15 cellular contexts compared by ENCODE assay signal in genomic region chr3:197498499-197499241, GRCh38. TPM values are rescaled to one million over a fixed set of nuclear protein-coding genes. Genes with fewer than 3 reads are reported as not detected.
DNase-seq lines count a peak whose midpoint lies in the region; ATAC-seq, FAIRE-seq and TF ChIP-seq lines count a peak whose summit lies in the region.
"Had no signal": no experiment of that assay in that cellular context is flagged by ENCODE, and none has a peak within 500 bp of the region (broad histone marks: within the 10 kb centered on the region; RNA-seq: fewer than 3 reads in every experiment).

No MANE protein-coding gene starts in this region.

- no peak overlapping the region for H2AFZ ChIP-seq in GM23338
- no peak overlapping the region for H2AFZ ChIP-seq in astrocyte (ENCODE audit: low read depth, low read length)
- H2AFZ ChIP-seq in keratinocyte (ENCODE audit: control insufficient read depth, low read length): no peak overlapping the region

- POLR2A ChIA-PET in A549 (lab: Yijun Ruan, JAX): no interaction called here

- ATAC-seq in A549 (no peak), GM23338 (no peak)

- no peak overlapping the region for H3K9ac ChIP-seq in astrocyte (ENCODE audit: low read length)
- no peak overlapping the region for H3K9ac ChIP-seq in keratinocyte (ENCODE audit: control insufficient read depth, extremely low read depth, insufficient read depth, low read length)

- H3K36me3 Mint-ChIP-seq in GM23338 (ENCODE audit: low read depth) (peaks cover 8% of the 10 kb centered on the region), astrocyte (ENCODE audit: low read depth, unreplicated experiment) (peaks cover 5% of the 10 kb centered on the region)

- H3K9me3 ChIP-seq in A549 (peaks cover 14% of the 10 kb centered on the region; the same call in 2 of the 3 replicates), astrocyte (ENCODE audit: insufficient read depth, low read depth, low read length) (no peaks in the 10 kb centered on the region), keratinocyte (ENCODE audit: control insufficient read depth, low read depth, low read length) (no peaks in the 10 kb centered on the region)
- H3K9me3 ChIP-seq: SJCRH30 had no signal

- H3K27ac Mint-ChIP-seq in GM23338 (no peak overlapping the region), astrocyte (ENCODE audit: unreplicated experiment) (no peak overlapping the region)
- H3K27ac Mint-ChIP-seq: CD14-positive monocyte had no signal

- DNase-seq in A549 (ENCODE audit: low read depth in 1 of 2, low spot score in 1 of 2) (no peak), GM23338 (ENCODE audit: low spot score) (no peak), astrocyte (ENCODE audit: low read depth) (no peak), keratinocyte (ENCODE audit: low read depth, low spot score) (no peak), D721Med (ENCODE audit: insufficient read length, low spot score) (no peak), head of caudate nucleus (no peak)
- DNase-seq in stimulated activated CD4-positive, alpha-beta T cell treated with anti-CD3 and anti-CD28 coated beads, Interleukin-4, amount 100 ng/mL, for 4 hours: no peak
- DNase-seq: DMS79 treated with DMSO at 0.1 percent for 48 hours, H7, NCI-H1417 treated with DMSO at 0.1 percent for 48 hours, NCI-H187 treated with DMSO at 0.1 percent for 48 hours, NCI-H345, NCI-H524 treated with DMSO at 0.1 percent for 48 hours had no signal

- 0 out of 2 replicates have a peak, but pooled peaks cover 2% of the 10 kb centered on the region for H3K9me2 ChIP-seq in GM23338 (ENCODE audit: insufficient read depth)

- H3K4me2 ChIP-seq in A549 (no peak overlapping the region), GM23338 (no peak overlapping the region), astrocyte (ENCODE audit: low read length) (no peak overlapping the region), keratinocyte (ENCODE audit: control insufficient read depth, extremely low read depth, insufficient read depth, low read depth, low read length) (no peak overlapping the region)

- dilution Hi-C loops in keratinocyte (cut with MboI; ENCODE audit: extremely low pct_ligation_motif_present, low sequenced_read_pairs): loop anchor here (25.0 kb wide), 1 partner anchor 186 kb away; no protein-coding TSS in a partner anchor

- H3K4me1 ChIP-seq in A549: peaks cover 18% of the 10 kb centered on the region
- H3K4me1 ChIP-seq in GM23338 (ENCODE audit: insufficient read depth): no peaks in the 10 kb centered on the region
- peaks cover 19% of the 10 kb centered on the region for H3K4me1 ChIP-seq in astrocyte (ENCODE audit: insufficient read depth, low read length)
- peaks cover 45% of the 10 kb centered on the region for H3K4me1 ChIP-seq in keratinocyte (ENCODE audit: control insufficient read depth, extremely low read depth, insufficient read depth, low read length)

- FAIRE-seq in A549 (lab: Jason Lieb, UNC) (no peak), astrocyte (lab: Jason Lieb, UNC) (no peak), keratinocyte (lab: Jason Lieb, UNC) (no peak), D721Med (lab: Jason Lieb, UNC) (no peak)

- CTCF ChIA-PET in A549 (lab: Yijun Ruan, JAX): interaction anchor here (0.6 to 5.5 kb wide), 5 partner anchors 10 to 311 kb away, joined by 3 to 26 read pairs (median 4); no protein-coding TSS in a partner anchor

- no peaks in the 10 kb centered on the region for H3K27me3 ChIP-seq in GM23338 (ENCODE audit: insufficient read depth)
- no peaks in the 10 kb centered on the region for H3K27me3 ChIP-seq in astrocyte (ENCODE audit: insufficient read depth, low read length)
- no peaks in the 10 kb centered on the region for H3K27me3 ChIP-seq in keratinocyte (ENCODE audit: control insufficient read depth, extremely low read depth, insufficient read depth, low read length)
- H3K27me3 ChIP-seq: SJCRH30 had no signal

- TF ChIP-seq CTCF in A549 (IDR thresholded peaks at IDR 0.05): no peak
- no peak for TF ChIP-seq CTCF in GM23338 (conservative IDR thresholded peaks at IDR 0.05; ENCODE audit: low read depth in 2 of 2)
- no peak for TF ChIP-seq CTCF in astrocyte (IDR thresholded peaks at IDR 0.05; ENCODE audit: insufficient read depth, low read depth, low read length)
- no peak for TF ChIP-seq CTCF in keratinocyte (optimal IDR thresholded peaks at IDR 0.05 in 1 of 3, IDR thresholded peaks at IDR 0.05 in 1 of 3, conservative IDR thresholded peaks at IDR 0.05 in 1 of 3; ENCODE audit: extremely low read depth in 1 of 3, insufficient read depth in 2 of 3, low read length in 3 of 3)
- no peak for TF ChIP-seq CTCF in D721Med (IDR thresholded peaks at IDR 0.05; ENCODE audit: insufficient read depth, missing control alignments)

- H3K9me3 Mint-ChIP-seq in GM23338 (peaks cover 15% of the 10 kb centered on the region), astrocyte (ENCODE audit: unreplicated experiment) (peaks cover 6% of the 10 kb centered on the region)

- H3K27me3 Mint-ChIP-seq in GM23338 (ENCODE audit: insufficient read depth, low read depth, poor library complexity) (peaks cover 5% of the 10 kb centered on the region), astrocyte (ENCODE audit: low read depth, unreplicated experiment) (no peaks in the 10 kb centered on the region)

- intact Hi-C loops in head of caudate nucleus (cut with DNase I): no loop called here

- no peak for TF ChIP-seq POLR2A in A549 (IDR thresholded peaks at IDR 0.05; ENCODE audit: low read length)

- H3K4me3 ChIP-seq in A549 (no peak overlapping the region), GM23338 (no peak overlapping the region), astrocyte (ENCODE audit: insufficient read depth, low read depth, low read length) (no peak overlapping the region), keratinocyte (ENCODE audit: control insufficient read depth in 2 of 3, extremely low read depth in 1 of 3, insufficient read depth in 2 of 3, low read depth in 1 of 3, low read length in 3 of 3) (no peak overlapping the region)
- H3K4me3 ChIP-seq: SJCRH30 had no signal

- H3K4me3 Mint-ChIP-seq in GM23338 (no peak overlapping the region), astrocyte (ENCODE audit: unreplicated experiment) (no peak overlapping the region)

- H4K20me1 ChIP-seq in GM23338 (replicated peaks; ENCODE audit: insufficient read depth) (no peaks in the 10 kb centered on the region), astrocyte (ENCODE audit: insufficient read depth, low read length) (no peaks in the 10 kb centered on the region), keratinocyte (ENCODE audit: control insufficient read depth, extremely low read depth, insufficient read depth, low read length) (no peaks in the 10 kb centered on the region)

- 0 out of 2 replicates have a peak, but pooled peaks cover 4% of the 10 kb centered on the region for H3F3A ChIP-seq in GM23338 (replicated peaks; ENCODE audit: low read depth)

- TF ChIP-seq EP300 in A549 (IDR thresholded peaks at IDR 0.05): no peak

- H3K79me2 ChIP-seq in GM23338 (replicated peaks; ENCODE audit: insufficient read depth): no peaks in the 10 kb centered on the region
- H3K79me2 ChIP-seq in astrocyte (ENCODE audit: insufficient read depth, low read length): no peaks in the 10 kb centered on the region
- H3K79me2 ChIP-seq in keratinocyte (ENCODE audit: control insufficient read depth, insufficient read depth, low read length): no peaks in the 10 kb centered on the region

- H3K36me3 ChIP-seq in GM23338 (ENCODE audit: insufficient read depth): no peaks in the 10 kb centered on the region
- H3K36me3 ChIP-seq in astrocyte (ENCODE audit: insufficient read depth, low read length): no peaks in the 10 kb centered on the region
- H3K36me3 ChIP-seq in keratinocyte (ENCODE audit: control insufficient read depth in 2 of 2, extremely low read depth in 1 of 2, insufficient read depth in 2 of 2, low read length in 2 of 2): no peaks in the 10 kb centered on the region
- H3K36me3 ChIP-seq: SJCRH30 had no signal

- no peak for TF ChIP-seq RAD21 in A549 (conservative IDR thresholded peaks at IDR 0.05 in 1 of 2, IDR thresholded peaks at IDR 0.05 in 1 of 2)

- H3K27ac ChIP-seq in A549 (peak overlapping the region; percentile 73 to 79), GM23338 (ENCODE audit: low read depth) (no peak overlapping the region), astrocyte (ENCODE audit: low read depth, low read length) (peak overlapping the region; percentile 65), keratinocyte (ENCODE audit: control insufficient read depth, insufficient read depth, low read length) (peak overlapping the region; percentile 71)
- H3K27ac ChIP-seq: SJCRH30 had no signal

- H3K4me1 Mint-ChIP-seq in GM23338: no peaks in the 10 kb centered on the region; the same call in 2 of the 3 replicates
- H3K4me1 Mint-ChIP-seq in astrocyte (ENCODE audit: low read depth, unreplicated experiment): peaks cover 25% of the 10 kb centered on the region

- 97% methylated on average over 20 of the region's 60 CpGs for WGBS in A549 (ENCODE audit: missing lambda C conversion rate)

- no peaks in the 10 kb centered on the region for H3K9me1 ChIP-seq in keratinocyte (ENCODE audit: control insufficient read depth, extremely low read depth, insufficient read depth, low read length)

TF ChIP-seq in A549, 52 proteins besides CTCF, POLR2A, EP300 and RAD21 (continues in another document):
- TF ChIP-seq EHMT2 (IDR thresholded peaks at IDR 0.05; ENCODE audit: low read depth) (no peak), HDAC2 (IDR thresholded peaks at IDR 0.05) (no peak), NFE2L2 (conservative IDR thresholded peaks at IDR 0.05; ENCODE audit: low read length) (no peak), CBX8 (IDR thresholded peaks at IDR 0.05) (no peak)

TF ChIP-seq in GM23338, 12 proteins besides CTCF, POLR2A, EP300 and RAD21 (continues in another document):
- TF ChIP-seq ZNF331 (CRISPR knock-in tag; IDR thresholded peaks at IDR 0.05; ENCODE audit: low read depth) (peak; percentile 95), JUNB (IDR thresholded peaks at IDR 0.05; ENCODE audit: unreplicated experiment) (no peak)

RNA-seq across cellular contexts. Expression of gene BDH1, which starts 57.1 kb away (rescaled TPM):
- polyA plus RNA-seq in A549 (2011; rRNA removed) (4.4 and 4.6 TPM in 2 replicates), A549 (2017; fragmentation: RNase III; extraction: RNeasy Plus Mini Kit Qiagen cat#74134 plus additional on column Dnase treatment) (2.8 to 3.7 TPM (median 3.1 TPM) in 3 replicates), GM23338 (2016; fragmentation: Nextera tagmentation; extraction: Ambion mirVana) (17.1 and 19.3 TPM in 2 replicates), keratinocyte (29.2 to 30.8 TPM (median 30.2 TPM) in 3 replicates)
- 5.5 and 6.2 TPM in 2 replicates for polyA plus RNA-seq in A549 (2012; cell fraction: cytosol; rRNA removed)
- 8.8 and 10.5 TPM in 2 replicates for polyA plus RNA-seq in A549 (2012; cell fraction: nucleus; rRNA removed)
- polyA minus RNA-seq in A549 (2011; rRNA and poly(A)+ RNA removed): 3.3 and 3.7 TPM in 2 replicates
- total RNA-seq in GM23338 (2014; rRNA removed; shearing (Covaris generic)): 11.2 and 18.1 TPM in 2 replicates
- total RNA-seq in astrocyte: 0.96 and 1.5 TPM in 2 replicates
- 24.5 TPM for polyA plus RNA-seq in keratinocyte (2011; ENCODE audit: low read depth)
- polyA plus RNA-seq in keratinocyte (2011; cell fraction: cytosol; rRNA removed): 13.0 and 20.3 TPM in 2 replicates
- polyA plus RNA-seq in keratinocyte (2011; cell fraction: nucleus; rRNA removed): 32.9 and 38.4 TPM in 2 replicates
- polyA plus RNA-seq in keratinocyte (2012; ENCODE audit: low replicate concordance): 24.6 and 37.7 TPM in 2 replicates
- 18.2 to 27.2 TPM (median 19.1 TPM) in 3 replicates for polyA minus RNA-seq in keratinocyte
- 10.2 TPM for polyA minus RNA-seq in keratinocyte (2011; cell fraction: cytosol; rRNA and poly(A)+ RNA removed)
- 10.9 and 17.8 TPM in 2 replicates for polyA minus RNA-seq in keratinocyte (2011; cell fraction: nucleus; rRNA and poly(A)+ RNA removed)
